1 cellular context compared by ENCODE assay signal in the genomic region with DNA sequence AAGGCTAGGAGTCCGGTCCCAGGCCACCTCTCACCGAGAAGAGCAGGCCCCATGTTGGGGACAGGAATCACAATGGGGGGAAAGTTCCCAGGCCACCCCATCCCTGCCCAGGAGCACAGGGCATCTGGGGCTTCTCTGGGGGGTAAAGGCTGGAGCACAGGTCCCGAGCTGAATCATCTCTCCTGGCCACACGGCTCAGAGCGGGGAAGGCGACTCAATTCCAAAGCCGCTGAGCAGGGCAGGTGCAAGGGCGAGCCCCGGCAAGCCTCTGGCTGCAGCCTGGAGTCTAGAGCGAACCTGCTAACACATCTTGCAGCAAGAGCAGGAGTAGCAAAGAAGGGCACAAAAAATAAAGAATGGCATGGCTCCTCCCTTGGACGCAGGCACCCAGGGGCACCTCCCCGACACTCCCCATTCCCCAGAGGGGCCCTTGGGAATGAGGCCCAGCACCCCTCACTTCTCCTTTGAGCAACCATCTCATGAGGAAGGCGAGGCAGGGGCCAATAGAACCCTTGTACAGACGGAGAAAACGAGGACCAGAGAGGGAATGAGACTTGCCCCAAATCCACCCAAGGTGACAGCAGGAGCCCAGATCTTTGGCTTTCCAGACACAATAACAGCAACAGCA.
TF ChIP-seq lines count a peak whose summit lies in the region.

No MANE protein-coding gene starts in this region.

TF ChIP-seq in HepG2, 621 proteins besides CTCF, POLR2A, EP300 and RAD21:
- TF ChIP-seq, protein P1, sequence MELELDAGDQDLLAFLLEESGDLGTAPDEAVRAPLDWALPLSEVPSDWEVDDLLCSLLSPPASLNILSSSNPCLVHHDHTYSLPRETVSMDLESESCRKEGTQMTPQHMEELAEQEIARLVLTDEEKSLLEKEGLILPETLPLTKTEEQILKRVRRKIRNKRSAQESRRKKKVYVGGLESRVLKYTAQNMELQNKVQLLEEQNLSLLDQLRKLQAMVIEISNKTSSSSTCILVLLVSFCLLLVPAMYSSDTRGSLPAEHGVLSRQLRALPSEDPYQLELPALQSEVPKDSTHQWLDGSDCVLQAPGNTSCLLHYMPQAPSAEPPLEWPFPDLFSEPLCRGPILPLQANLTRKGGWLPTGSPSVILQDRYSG (CRISPR knock-in tag; IDR thresholded peaks at IDR 0.05), result no peak
- TF ChIP-seq ZNF720 (CRISPR knock-in tag; IDR thresholded peaks at IDR 0.05) (no peak), EHMT2 (IDR thresholded peaks at IDR 0.05; ENCODE audit: borderline replicate concordance, low read depth, low read length) (no peak), ZNF615 (CRISPR knock-in tag; IDR thresholded peaks at IDR 0.05; ENCODE audit: borderline replicate concordance) (no peak), RBM22 (optimal IDR thresholded peaks at IDR 0.05; ENCODE audit: low read length) (peak; percentile 35), MXD1 (CRISPR knock-in tag; IDR thresholded peaks at IDR 0.05) (0 out of 2 replicates have a peak, but pooled peaks have one; percentile 31)
- TF ChIP-seq, protein P2, sequence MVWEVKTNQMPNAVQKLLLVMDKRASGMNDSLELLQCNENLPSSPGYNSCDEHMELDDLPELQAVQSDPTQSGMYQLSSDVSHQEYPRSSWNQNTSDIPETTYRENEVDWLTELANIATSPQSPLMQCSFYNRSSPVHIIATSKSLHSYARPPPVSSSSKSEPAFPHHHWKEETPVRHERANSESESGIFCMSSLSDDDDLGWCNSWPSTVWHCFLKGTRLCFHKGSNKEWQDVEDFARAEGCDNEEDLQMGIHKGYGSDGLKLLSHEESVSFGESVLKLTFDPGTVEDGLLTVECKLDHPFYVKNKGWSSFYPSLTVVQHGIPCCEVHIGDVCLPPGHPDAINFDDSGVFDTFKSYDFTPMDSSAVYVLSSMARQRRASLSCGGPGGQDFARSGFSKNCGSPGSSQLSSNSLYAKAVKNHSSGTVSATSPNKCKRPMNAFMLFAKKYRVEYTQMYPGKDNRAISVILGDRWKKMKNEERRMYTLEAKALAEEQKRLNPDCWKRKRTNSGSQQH (CRISPR knock-in tag; IDR thresholded peaks at IDR 0.05; ENCODE audit: low read depth), result no peak
